Comparison of ENCODE assay signal across 8 cellular contexts in the genomic region with DNA sequence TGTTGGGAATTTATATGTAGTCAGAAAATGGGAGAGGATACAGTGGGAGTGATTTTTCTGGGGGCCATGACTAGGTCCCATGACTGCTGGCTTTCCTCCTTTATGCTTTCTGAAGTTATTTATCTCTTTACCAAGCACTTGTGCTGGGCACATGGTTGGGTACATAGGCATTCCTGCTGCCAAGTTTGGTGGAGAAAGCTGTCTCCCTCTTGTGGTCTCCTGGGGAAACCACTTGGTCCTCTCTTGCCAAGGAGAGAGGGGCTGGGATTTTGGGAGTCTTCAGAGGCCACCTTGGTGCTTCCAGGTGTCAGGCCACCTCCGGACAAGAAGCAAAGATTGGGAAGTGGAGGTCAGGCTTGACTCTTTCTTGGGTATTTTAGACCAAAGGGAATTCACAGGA.
A peak's percentile ranks its signal among the peaks of the same experiment; 100 is the strongest.
DNase-seq lines count a peak whose midpoint lies in the region; ATAC-seq and TF ChIP-seq lines count a peak whose summit lies in the region.

No MANE protein-coding gene starts in this region.

- TF ChIP-seq CTCF in body of pancreas (IDR thresholded peaks at IDR 0.05) (peak; percentile 11 to 50 (median 33)), mucosa of descending colon (IDR thresholded peaks at IDR 0.05) (peak; percentile 12)

- intact Hi-C loops in body of pancreas (cut with DNase I) = no loop called here
- intact Hi-C loops in mucosa of descending colon (cut with DNase I, micrococcal nuclease) = loop anchor here in 1 of 2 donors (5.0 kb wide), 1 partner anchor 321 kb away; no protein-coding TSS in a partner anchor

- H3K9me3 ChIP-seq in body of pancreas = peaks cover 0 to 6% (median 0%) of the 10 kb centered on the region in 3 donors
- H3K9me3 ChIP-seq in mucosa of descending colon = no peaks in the 10 kb centered on the region

- H3K4me1 ChIP-seq in body of pancreas = no peaks in the 10 kb centered on the region
- no peaks in the 10 kb centered on the region for H3K4me1 ChIP-seq in mucosa of descending colon (ENCODE audit: low read depth)

- H3K27ac ChIP-seq in body of pancreas = no peak overlapping the region

- ATAC-seq in body of pancreas (no peak), mucosa of descending colon (peak; percentile 61), GM21717 (IDR thresholded peaks at IDR 0.05; ENCODE audit: unreplicated experiment) (no peak)

- no peak overlapping the region for H3K4me3 ChIP-seq in body of pancreas
- H3K4me3 ChIP-seq in mucosa of descending colon = no peak overlapping the region

- no peaks in the 10 kb centered on the region for H3K27me3 ChIP-seq in body of pancreas

- 67 to 72% methylated on average over 1 of the region's 1 CpG for WGBS in body of pancreas, 2 donors

- DNase-seq in SKM-1 treated with dmso at 0.1 percent for 144 hours (lab: John Stamatoyannopoulos, UW; ENCODE audit: unreplicated experiment) (peak; percentile 30), SKM-1 (lab: John Stamatoyannopoulos, UW; ENCODE audit: unreplicated experiment) (no peak), NCI-H69 (lab: John Stamatoyannopoulos, UW) (peak; percentile 71), body of pancreas (peak; percentile 16 to 44 (median 32)), mucosa of descending colon (peak in 1 of 3 donors; percentile 51), COR-L47 (lab: John Stamatoyannopoulos, UW) (no peak), globus pallidus (ENCODE audit: low spot score) (no peak)

- H3K36me3 ChIP-seq in body of pancreas (replicated peaks in 1 of 2; ENCODE audit: insufficient read depth in 1 of 2, low read depth in 2 of 2) = no peaks in the 10 kb centered on the region
- no peaks in the 10 kb centered on the region for H3K36me3 ChIP-seq in mucosa of descending colon (ENCODE audit: low read depth)

- no peak for TF ChIP-seq POLR2A in body of pancreas (IDR thresholded peaks at IDR 0.05)

Comparison
In these comparisons a context has a peak if more than half of its experiments do, and no peak if none do; other contexts are left out.
1. DNase-seq: peak in SKM-1 treated with dmso at 0.1 percent for 144 hours (single experiment), NCI-H69 (single experiment) and body of pancreas (4 of 4); none in SKM-1 (single experiment), COR-L47 (single experiment) and globus pallidus (single experiment).